In genomic region chr2:28906821-28907220, GRCh38 we compare ENCODE assay signal across 34 cellular contexts. TPM values are rescaled to one million over a fixed set of nuclear protein-coding genes. Genes with fewer than 3 reads are reported as not detected.
DNase-seq lines count a peak whose midpoint lies in the region; ATAC-seq, FAIRE-seq and TF ChIP-seq lines count a peak whose summit lies in the region.
"Had no signal": no experiment of that assay in that cellular context is flagged by ENCODE, and none has a peak within 500 bp of the region (broad histone marks: within the 10 kb centered on the region; RNA-seq: fewer than 3 reads in every experiment).

No MANE protein-coding gene starts in this region.

- H3K9me3 ChIP-seq in GM12878 (replicated peaks; ENCODE audit: control insufficient read depth, insufficient read depth, low read length) = no peaks in the 10 kb centered on the region
- H3K9me3 ChIP-seq in trophoblast cell (ENCODE audit: insufficient read depth, low read depth, low read length) = no peaks in the 10 kb centered on the region
- no peaks in the 10 kb centered on the region for H3K9me3 ChIP-seq in effector memory CD4-positive, alpha-beta T cell (ENCODE audit: control insufficient read depth, low read length)
- H3K9me3 ChIP-seq: colonic mucosa, HAP-1, Peyer's patch had no signal

- H2BK120ac ChIP-seq in trophoblast cell (ENCODE audit: insufficient read depth, low read length, poor library complexity) = no peak overlapping the region

- H2BK5ac ChIP-seq in trophoblast cell (ENCODE audit: low read depth, low read length, poor library complexity) = no peak overlapping the region

- H3K36me3 ChIP-seq in GM12878 (ENCODE audit: control insufficient read depth in 2 of 2, insufficient read depth in 2 of 2, low read length in 1 of 2) (peaks cover 16 to 34% of the 10 kb centered on the region in 2 experiments), trophoblast cell (ENCODE audit: control insufficient read depth in 1 of 2, insufficient read depth in 2 of 2, low read length in 2 of 2) (peaks cover 26 to 34% of the 10 kb centered on the region in 2 experiments)
- H3K36me3 ChIP-seq in effector memory CD4-positive, alpha-beta T cell (ENCODE audit: control insufficient read depth, insufficient read depth, low read length) = peaks cover 59% of the 10 kb centered on the region
- H3K36me3 ChIP-seq: colonic mucosa had no signal

- RAD21 ChIA-PET in GM12878 (lab: Charles Lee; ENCODE audit: unreplicated experiment) = no interaction called here

- H3K23ac ChIP-seq in trophoblast cell (ENCODE audit: low read length) = no peak overlapping the region

- TF ChIP-seq RAD21 in GM12878 (IDR thresholded peaks at IDR 0.05; ENCODE audit: insufficient read depth, low read depth, low read length) = no peak

- peak overlapping the region; percentile 82 for H3K4ac ChIP-seq in trophoblast cell (ENCODE audit: low read depth, low read length)

- H2BK12ac ChIP-seq in trophoblast cell (ENCODE audit: low read length) = no peak overlapping the region

- no peak for TF ChIP-seq CTCF in HFFc6 (IDR thresholded peaks at IDR 0.05)
- TF ChIP-seq CTCF in GM12878 (IDR thresholded peaks at IDR 0.05 in 2 of 3, conservative IDR thresholded peaks at IDR 0.05 in 1 of 3; ENCODE audit: control insufficient read depth in 2 of 3, extremely low read depth in 1 of 3, insufficient read depth in 1 of 3, low read depth in 3 of 3, low read length in 3 of 3) = no peak

- TF ChIP-seq EP300 in GM12878 (IDR thresholded peaks at IDR 0.05; ENCODE audit: borderline replicate concordance in 1 of 2, control insufficient read depth in 1 of 2, low read depth in 2 of 2, low read length in 2 of 2) = no peak

- H2AFZ ChIP-seq in GM12878 (ENCODE audit: control insufficient read depth, low read depth, low read length) (no peak overlapping the region), trophoblast cell (ENCODE audit: insufficient read depth, low read length, poor library complexity) (no peak overlapping the region)
- H2AFZ ChIP-seq: neural progenitor cell, parathyroid adenoma had no signal

- H3K4me1 ChIP-seq in GM12878 (ENCODE audit: control insufficient read depth, insufficient read depth, low read length) (no peaks in the 10 kb centered on the region), trophoblast cell (ENCODE audit: control insufficient read depth in 1 of 2, insufficient read depth in 2 of 2, low read length in 2 of 2) (no peaks in the 10 kb centered on the region)
- H3K4me1 ChIP-seq in effector memory CD4-positive, alpha-beta T cell (ENCODE audit: control insufficient read depth, insufficient read depth, low read length, poor library complexity, severe bottlenecking) = no peaks in the 10 kb centered on the region
- H3K4me1 ChIP-seq: colonic mucosa, neural progenitor cell, parathyroid adenoma, Peyer's patch had no signal

- no peak overlapping the region for H4K12ac ChIP-seq in trophoblast cell (ENCODE audit: low read depth, low read length)

- no peaks in the 10 kb centered on the region for H3K79me1 ChIP-seq in trophoblast cell (ENCODE audit: low read length)

- POLR2A ChIA-PET in GM12878 (lab: Charles Lee) = interaction anchor here (1.0 kb wide), 1 partner anchor 10 kb away, joined by 3 read pairs; no protein-coding TSS in a partner anchor

- no peak overlapping the region for H4K91ac ChIP-seq in trophoblast cell (ENCODE audit: low read depth, low read length)

- TF ChIP-seq POLR2A in GM12878 (IDR thresholded peaks at IDR 0.05; ENCODE audit: low read depth, low read length) = no peak

- H3K14ac ChIP-seq in trophoblast cell (ENCODE audit: low read length) = no peak overlapping the region

- H2AK5ac ChIP-seq in trophoblast cell (ENCODE audit: low read length) = no peak overlapping the region

- H4K20me1 ChIP-seq in GM12878 (ENCODE audit: control insufficient read depth, insufficient read depth) = no peaks in the 10 kb centered on the region

- CTCF ChIA-PET in GM12878 (lab: Yijun Ruan, JAX) = no interaction called here

- H4K8ac ChIP-seq in trophoblast cell (ENCODE audit: low read depth, low read length) = no peak overlapping the region

- no peak overlapping the region for H3K4me3 Mint-ChIP-seq in activated T-cell treated with anti-CD3 and anti-CD28 coated beads, Interleukin-2, amount 50 U/mL, for 72 hours
- no peak overlapping the region for H3K4me3 Mint-ChIP-seq in activated T-cell treated with anti-CD3 and anti-CD28 coated beads, Interleukin-2, amount 50 U/mL, for 4 hours
- no peak overlapping the region for H3K4me3 Mint-ChIP-seq in HFFc6
- H3K4me3 Mint-ChIP-seq: activated naive CD4-positive, alpha-beta T cell treated with anti-CD3 and anti-CD28 coated beads for 36 hours; B cell; neural progenitor cell; stimulated activated naive B cell treated with anti-CD40 and anti-IgM and Interleukin-4, amounts not matched to agents 10 μg/mL and 1 μg/mL and 100 μg/mL, for 72 hours had no signal

- in situ Hi-C loops in GM12878 (cut with MboI) = no loop called here

- no peak for DNase-seq in activated T-cell treated with anti-CD3 and anti-CD28 coated beads, Interleukin-2, amount 50 U/mL, for 72 hours
- DNase-seq in activated T-cell treated with anti-CD3 and anti-CD28 coated beads, Interleukin-2, amount 50 U/mL, for 4 hours = no peak
- DNase-seq in HFFc6 (no peak), GM12878 (ENCODE audit: low read depth, low spot score) (no peak), trophoblast cell (no peak), SW480 (ENCODE audit: low spot score) (no peak), mesenteric fat pad (ENCODE audit: low spot score) (no peak)
- no peak for DNase-seq in effector memory CD4-positive, alpha-beta T cell
- DNase-seq: ACHN; activated naive CD4-positive, alpha-beta T cell treated with anti-CD3 and anti-CD28 coated beads for 36 hours; activated T-cell treated with anti-CD3 and anti-CD28 coated beads, Interleukin-2, amount 50 U/mL, for 48 hours; aorta; CD8-positive, alpha-beta memory T cell; colonic mucosa; DMS153; effector CD4-positive, alpha-beta T cell; Karpas-422; mesendoderm; NCI-H1417 treated with DMSO at 0.1 percent for 48 hours; NCI-H2029 treated with DMSO at 0.1 percent for 48 hours; NCI-H226; Peyer's patch; retina; SHP77; stimulated activated naive B cell treated with anti-CD40 and anti-IgM and Interleukin-4, amounts not matched to agents 10 μg/mL and 1 μg/mL and 100 μg/mL, for 72 hours; T-helper 9 cell had no signal

- 100% methylated on average over 2 of the region's 2 CpGs for WGBS in GM12878 (ENCODE audit: insufficient coverage, insufficient replicate concordance, low lambda C conversion rate, missing lambda C conversion rate)
- WGBS in trophoblast cell (ENCODE audit: extremely low coverage, insufficient coverage, insufficient read length) = no CpG with 5 or more reads among the region's 2 CpGs

- no peak for ATAC-seq in activated T-cell treated with anti-CD3 and anti-CD28 coated beads, Interleukin-2, amount 50 U/mL, for 72 hours (replicated peaks in 1 of 2)
- ATAC-seq in activated T-cell treated with anti-CD3 and anti-CD28 coated beads, Interleukin-2, amount 50 U/mL, for 4 hours = no peak
- no peak for ATAC-seq in GM12878
- ATAC-seq: left lobe of liver; stimulated activated naive B cell treated with anti-CD40 and anti-IgM and Interleukin-4, amounts not matched to agents 10 μg/mL and 1 μg/mL and 100 μg/mL, for 72 hours had no signal

- no peak for FAIRE-seq in GM12878 (lab: Jason Lieb, UNC)
- FAIRE-seq: islet of Langerhans had no signal

- BruUV-seq in GM12878 (replicated peaks; lab: Mats Ljungman, UMichigan) = no TSS peak

- H3K79me2 ChIP-seq in GM12878 (ENCODE audit: control insufficient read depth, insufficient read depth, low read length) = peaks cover 63% of the 10 kb centered on the region
- H3K79me2 ChIP-seq in trophoblast cell (ENCODE audit: control insufficient read depth, insufficient read depth, low read length, poor library complexity) = peaks cover 1% of the 10 kb centered on the region

- intact Hi-C loops in GM12878 (cut with micrococcal nuclease; ENCODE audit: unreplicated experiment) = no loop called here

- H3K9ac ChIP-seq in GM12878 (ENCODE audit: control insufficient read depth, insufficient read depth, low read length) (no peak overlapping the region), trophoblast cell (ENCODE audit: low read length) (no peak overlapping the region)
- H3K9ac ChIP-seq: neural progenitor cell, parathyroid adenoma had no signal

- peak overlapping the region; percentile 23 for H3K18ac ChIP-seq in trophoblast cell (ENCODE audit: low read length)

- H3K4me1 Mint-ChIP-seq in activated T-cell treated with anti-CD3 and anti-CD28 coated beads, Interleukin-2, amount 50 U/mL, for 72 hours (ENCODE audit: low read depth) = peaks cover 29% of the 10 kb centered on the region
- H3K4me1 Mint-ChIP-seq in activated T-cell treated with anti-CD3 and anti-CD28 coated beads, Interleukin-2, amount 50 U/mL, for 4 hours (ENCODE audit: low read depth) = peaks cover 20% of the 10 kb centered on the region
- H3K4me1 Mint-ChIP-seq in HFFc6 (ENCODE audit: low read depth) = peaks cover 46% of the 10 kb centered on the region
- H3K4me1 Mint-ChIP-seq: neural progenitor cell had no signal

- H3K27me3 Mint-ChIP-seq in activated T-cell treated with anti-CD3 and anti-CD28 coated beads, Interleukin-2, amount 50 U/mL, for 72 hours (ENCODE audit: low read depth) = no peaks in the 10 kb centered on the region
- no peaks in the 10 kb centered on the region for H3K27me3 Mint-ChIP-seq in activated T-cell treated with anti-CD3 and anti-CD28 coated beads, Interleukin-2, amount 50 U/mL, for 4 hours (ENCODE audit: low read depth)
- peaks cover 7% of the 10 kb centered on the region for H3K27me3 Mint-ChIP-seq in HFFc6 (ENCODE audit: insufficient read depth)
- H3K27me3 Mint-ChIP-seq: B cell; CD8-positive, alpha-beta memory T cell; stimulated activated naive B cell treated with anti-CD40 and anti-IgM and Interleukin-4, amounts not matched to agents 10 μg/mL and 1 μg/mL and 100 μg/mL, for 72 hours had no signal

- no peaks in the 10 kb centered on the region for H3K9me3 Mint-ChIP-seq in activated T-cell treated with anti-CD3 and anti-CD28 coated beads, Interleukin-2, amount 50 U/mL, for 72 hours
- no peaks in the 10 kb centered on the region for H3K9me3 Mint-ChIP-seq in activated T-cell treated with anti-CD3 and anti-CD28 coated beads, Interleukin-2, amount 50 U/mL, for 4 hours
- no peaks in the 10 kb centered on the region for H3K9me3 Mint-ChIP-seq in HFFc6
- H3K9me3 Mint-ChIP-seq: activated naive CD4-positive, alpha-beta T cell treated with anti-CD3 and anti-CD28 coated beads for 36 hours; CD8-positive, alpha-beta memory T cell; neural progenitor cell; stimulated activated naive B cell treated with anti-CD40 and anti-IgM and Interleukin-4, amounts not matched to agents 10 μg/mL and 1 μg/mL and 100 μg/mL, for 72 hours had no signal

- peaks cover 10 to 43% of the 10 kb centered on the region in 2 donors for H3K36me3 Mint-ChIP-seq in activated T-cell treated with anti-CD3 and anti-CD28 coated beads, Interleukin-2, amount 50 U/mL, for 72 hours (ENCODE audit: insufficient read depth in 2 of 2)
- H3K36me3 Mint-ChIP-seq in activated T-cell treated with anti-CD3 and anti-CD28 coated beads, Interleukin-2, amount 50 U/mL, for 4 hours (ENCODE audit: insufficient read depth) = peaks cover 60% of the 10 kb centered on the region
- peaks cover 53% of the 10 kb centered on the region for H3K36me3 Mint-ChIP-seq in HFFc6 (ENCODE audit: low read depth)

- H3K4me2 ChIP-seq in GM12878 (ENCODE audit: control insufficient read depth, insufficient read depth) = no peak overlapping the region
- no peak overlapping the region for H3K4me2 ChIP-seq in trophoblast cell (ENCODE audit: low read length)
- H3K4me2 ChIP-seq: neural progenitor cell had no signal

- SMC1A ChIA-PET in GM12878 (lab: Charles Lee; ENCODE audit: uncharacterized antibody, unreplicated experiment) = no interaction called here

- peak overlapping the region; percentile 11 for H3K27ac Mint-ChIP-seq in activated T-cell treated with anti-CD3 and anti-CD28 coated beads, Interleukin-2, amount 50 U/mL, for 72 hours
- peak overlapping the region; percentile 60 for H3K27ac Mint-ChIP-seq in HFFc6
- H3K27ac Mint-ChIP-seq: activated naive CD4-positive, alpha-beta T cell treated with anti-CD3 and anti-CD28 coated beads for 36 hours; B cell; neural progenitor cell; stimulated activated naive B cell treated with anti-CD40 and anti-IgM and Interleukin-4, amounts not matched to agents 10 μg/mL and 1 μg/mL and 100 μg/mL, for 72 hours had no signal

- H3K4me3 ChIP-seq in GM12878 (no peak overlapping the region), trophoblast cell (ENCODE audit: low read depth, low read length) (no peak overlapping the region)
- no peak overlapping the region for H3K4me3 ChIP-seq in effector memory CD4-positive, alpha-beta T cell (ENCODE audit: insufficient read depth, low read depth, low read length, poor library complexity, severe bottlenecking)
- H3K4me3 ChIP-seq: cardiac muscle cell, colonic mucosa, HAP-1, neural progenitor cell, Peyer's patch, skin epidermis had no signal

- H3K27ac ChIP-seq in GM12878 (ENCODE audit: control insufficient read depth, insufficient read depth) (no peak overlapping the region), trophoblast cell (ENCODE audit: low read depth, low read length) (no peak overlapping the region)
- no peak overlapping the region for H3K27ac ChIP-seq in effector memory CD4-positive, alpha-beta T cell (ENCODE audit: insufficient read depth, low read length, poor library complexity, severe bottlenecking)
- H3K27ac ChIP-seq: cardiac muscle cell, colonic mucosa, neural progenitor cell, parathyroid adenoma, Peyer's patch, skin epidermis had no signal

- H3K27me3 ChIP-seq in GM12878 (replicated peaks in 1 of 2; ENCODE audit: control insufficient read depth in 2 of 2, insufficient read depth in 2 of 2, low read length in 1 of 2) (no peaks in the 10 kb centered on the region), trophoblast cell (ENCODE audit: insufficient read depth, low read length) (no peaks in the 10 kb centered on the region)
- H3K27me3 ChIP-seq in effector memory CD4-positive, alpha-beta T cell (replicated peaks; ENCODE audit: control insufficient read depth, insufficient read depth, low read length, poor library complexity, severe bottlenecking) = no peaks in the 10 kb centered on the region
- H3K27me3 ChIP-seq: cardiac muscle cell, colonic mucosa, neural progenitor cell, Peyer's patch had no signal

RNA-seq across cellular contexts. Expression of gene WDR43, which starts 12.4 kb away (rescaled TPM):
- 100 to 1,000 TPM in 1 of 2 donors, 10 to 100 TPM in 1; 75.0 to 110 TPM for total RNA-seq in activated T-cell treated with anti-CD3 and anti-CD28 coated beads, Interleukin-2, amount 50 U/mL, for 72 hours
- 100 to 1,000 TPM; 230 to 254 (median 250) TPM for total RNA-seq in activated T-cell treated with anti-CD3 and anti-CD28 coated beads, Interleukin-2, amount 50 U/mL, for 4 hours
- 10 to 100 TPM; 67.8 to 81.1 (median 71.4) TPM for total RNA-seq in HFFc6 (2021; fragmentation: NEBNext Ultra II Directional; extraction: Animal tissue kit (Norgen Biotek cat#: 25700))
- 194 and 200 TPM in 2 replicates for total RNA-seq in GM12878 (2013; cell fraction: nucleolus; rRNA removed)
- total RNA-seq in GM12878 (2014; rRNA removed) (88.6 and 109 TPM in 2 replicates), GM12878 (2014; rRNA removed; fragmentation: Illumina TruSeq; extraction: Trizol) (139 and 142 TPM in 2 replicates), GM12878 (2021) (105 and 108 TPM in 2 replicates), mesenteric fat pad (98.8 TPM)
- 16.6 TPM for polyA plus RNA-seq in GM12878 (2011; ENCODE audit: low read depth)
- polyA plus RNA-seq in GM12878 (2011; rRNA removed) (153 and 179 TPM in 2 replicates), GM12878 (2014; fragmentation: Illumina TruSeq; extraction: Trizol) (84.4 and 103 TPM in 2 replicates), GM12878 (2014; fragmentation: Nextera tagmentation; extraction: Ambion mirVana) (10 to 100 TPM; 39.3 to 39.6 TPM), GM12878 (2014; rRNA removed) (61.8 and 67.4 TPM in 2 replicates), GM12878 (2016; fragmentation: Nextera tagmentation; extraction: Ambion mirVana) (10 to 100 TPM; 75.6 to 79.5 TPM)
- 51.3 and 52.7 TPM in 2 replicates for polyA plus RNA-seq in GM12878 (2011; cell fraction: cytosol; rRNA removed)
- polyA plus RNA-seq in GM12878 (2011; cell fraction: nucleus; rRNA removed) = 56.8 and 68.2 TPM in 2 replicates
- polyA plus RNA-seq in GM12878 (2012) = 31.6 and 36.0 TPM in 2 replicates
- polyA minus RNA-seq in GM12878 (2011; rRNA and poly(A)+ RNA removed) = 142 and 381 TPM in 2 replicates
- 43.3 and 92.1 TPM in 2 replicates for polyA minus RNA-seq in GM12878 (2011; cell fraction: cytosol; rRNA and poly(A)+ RNA removed)
- 51.5 and 60.6 TPM in 2 replicates for polyA minus RNA-seq in GM12878 (2011; cell fraction: nucleus; rRNA and poly(A)+ RNA removed)
- 40.2 and 42.5 TPM in 2 replicates for polyA plus RNA-seq in trophoblast cell (2013)

RNA-seq across cellular contexts. Expression of gene TRMT61B, which starts 36.7 kb away (rescaled TPM):
- 10 to 100 TPM; 18.5 to 20.5 TPM for total RNA-seq in activated T-cell treated with anti-CD3 and anti-CD28 coated beads, Interleukin-2, amount 50 U/mL, for 72 hours
- 10 to 100 TPM; 18.4 to 21.2 (median 21.0) TPM for total RNA-seq in activated T-cell treated with anti-CD3 and anti-CD28 coated beads, Interleukin-2, amount 50 U/mL, for 4 hours
- 10 to 100 TPM; 11.3 to 13.9 (median 12.3) TPM for total RNA-seq in HFFc6 (2021; fragmentation: NEBNext Ultra II Directional; extraction: Animal tissue kit (Norgen Biotek cat#: 25700))
- total RNA-seq in GM12878 (2013; cell fraction: nucleolus; rRNA removed) = 37.9 and 38.3 TPM in 2 replicates
- 16.0 and 18.2 TPM in 2 replicates for total RNA-seq in GM12878 (2014; rRNA removed)
- total RNA-seq in GM12878 (2014; rRNA removed; fragmentation: Illumina TruSeq; extraction: Trizol) = 15.3 and 19.5 TPM in 2 replicates
- 14.7 and 15.7 TPM in 2 replicates for total RNA-seq in GM12878 (2021)
- 5.8 TPM for polyA plus RNA-seq in GM12878 (2011; ENCODE audit: low read depth)
- polyA plus RNA-seq in GM12878 (2011; rRNA removed) = 19.3 and 30.0 TPM in 2 replicates
- polyA plus RNA-seq in GM12878 (2011; cell fraction: cytosol; rRNA removed) = 8.3 and 9.4 TPM in 2 replicates
- 9.8 and 10.5 TPM in 2 replicates for polyA plus RNA-seq in GM12878 (2011; cell fraction: nucleus; rRNA removed)
- 9.2 and 10.5 TPM in 2 replicates for polyA plus RNA-seq in GM12878 (2012)
- 13.1 and 14.0 TPM in 2 replicates for polyA plus RNA-seq in GM12878 (2014; fragmentation: Illumina TruSeq; extraction: Trizol)
- polyA plus RNA-seq in GM12878 (2014; fragmentation: Nextera tagmentation; extraction: Ambion mirVana) = 10 to 100 TPM; 18.1 to 23.0 TPM
- 10.4 and 12.8 TPM in 2 replicates for polyA plus RNA-seq in GM12878 (2014; rRNA removed)
- polyA plus RNA-seq in GM12878 (2016; fragmentation: Nextera tagmentation; extraction: Ambion mirVana) = 10 to 100 TPM; 23.2 to 23.7 TPM
- 8.3 and 9.1 TPM in 2 replicates for polyA minus RNA-seq in GM12878 (2011; rRNA and poly(A)+ RNA removed)
- polyA minus RNA-seq in GM12878 (2011; cell fraction: cytosol; rRNA and poly(A)+ RNA removed) = 2.8 and 4.1 TPM in 2 replicates
- 11.1 and 15.4 TPM in 2 replicates for polyA minus RNA-seq in GM12878 (2011; cell fraction: nucleus; rRNA and poly(A)+ RNA removed)
- polyA plus RNA-seq in trophoblast cell (2013) = 11.9 and 12.6 TPM in 2 replicates
- total RNA-seq in mesenteric fat pad = 10.9 TPM
